Comparison of ENCODE assay signal across 25 cellular contexts in the genomic region with DNA sequence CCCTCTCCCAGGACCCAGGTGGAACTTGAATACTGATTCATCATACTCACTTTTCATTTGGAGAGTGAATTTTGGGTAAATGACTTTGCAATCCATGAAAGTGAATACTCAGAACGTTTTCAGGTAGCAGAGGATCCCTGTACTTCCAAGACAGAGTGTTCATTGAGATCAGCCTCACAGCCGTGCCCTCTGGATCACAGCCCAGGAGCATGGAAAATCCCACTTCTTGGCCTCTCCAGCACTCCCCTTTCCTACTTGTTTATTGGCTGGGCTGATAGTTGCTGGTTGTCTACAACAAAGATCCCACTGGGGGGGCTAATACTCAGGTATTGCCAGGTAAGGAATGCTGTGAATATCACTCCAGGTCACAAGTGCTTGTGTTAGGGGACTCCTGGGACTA. TPM values are rescaled to one million over a fixed set of nuclear protein-coding genes. Genes with fewer than 3 reads are reported as not detected.
DNase-seq lines count a peak whose midpoint lies in the region; ATAC-seq and TF ChIP-seq lines count a peak whose summit lies in the region.
"Had no signal": no experiment of that assay in that cellular context is flagged by ENCODE, and none has a peak within 500 bp of the region (broad histone marks: within the 10 kb centered on the region; RNA-seq: fewer than 3 reads in every experiment).

No MANE protein-coding gene starts in this region.

- no peaks in the 10 kb centered on the region for H3K79me2 ChIP-seq in PC-9 (ENCODE audit: low read depth)

- no TSS peak for BruUV-seq in PC-9 (replicated peaks; lab: Mats Ljungman, UMichigan)

- H3K4me3 ChIP-seq in testis (no peak overlapping the region), tibial artery (no peak overlapping the region), PC-9 (no peak overlapping the region)
- H3K4me3 ChIP-seq: BLaER1, K562, SJSA1 had no signal

- no peak for TF ChIP-seq POLR2A in testis (IDR thresholded peaks at IDR 0.05)

- H3K9me2 ChIP-seq in PC-9 (ENCODE audit: insufficient read depth): no peaks in the 10 kb centered on the region

- H3K9me3 ChIP-seq in testis: no peaks in the 10 kb centered on the region
- H3K9me3 ChIP-seq in tibial artery: peaks cover 0 to 10% (median 10%) of the 10 kb centered on the region in 3 donors
- H3K9me3 ChIP-seq in PC-9 (ENCODE audit: insufficient read depth, low read depth): peaks cover 5% of the 10 kb centered on the region

- POLR2A ChIA-PET in PC-9 (lab: Charles Lee; ENCODE audit: unreplicated experiment): no interaction called here

- no peaks in the 10 kb centered on the region for H3K36me3 ChIP-seq in testis (ENCODE audit: low read depth, missing control alignments)
- H3K36me3 ChIP-seq in tibial artery: no peaks in the 10 kb centered on the region
- no peaks in the 10 kb centered on the region for H3K36me3 ChIP-seq in PC-9 (ENCODE audit: low read depth)
- H3K36me3 ChIP-seq: BLaER1, SJSA1 had no signal

- H2AFZ ChIP-seq in PC-9: no peak overlapping the region

- no peak overlapping the region for H3K27ac ChIP-seq in testis
- H3K27ac ChIP-seq in tibial artery: no peak overlapping the region
- H3K27ac ChIP-seq in PC-9: no peak overlapping the region
- H3K27ac ChIP-seq: BLaER1, SJSA1 had no signal

- no peak for TF ChIP-seq CTCF in testis (IDR thresholded peaks at IDR 0.05)
- TF ChIP-seq CTCF in tibial artery (IDR thresholded peaks at IDR 0.05): no peak
- TF ChIP-seq CTCF in PC-9 (conservative IDR thresholded peaks at IDR 0.05): no peak

- no peaks in the 10 kb centered on the region for H3K27me3 ChIP-seq in testis
- H3K27me3 ChIP-seq in tibial artery: peaks cover 0 to 7% of the 10 kb centered on the region in 2 donors
- no peaks in the 10 kb centered on the region for H3K27me3 ChIP-seq in PC-9 (ENCODE audit: insufficient read depth, low read depth)
- H3K27me3 ChIP-seq: BLaER1, SJSA1 had no signal

- CTCF ChIA-PET in PC-9 (lab: Charles Lee): no interaction called here

- DNase-seq in NCI-H1048 (lab: John Stamatoyannopoulos, UW): peak; percentile 17
- peak; percentile 91 for DNase-seq in cerebellar cortex (ENCODE audit: low spot score)
- peak; percentile 32 for DNase-seq in islet precursor cell
- peak; percentile 14 for DNase-seq in testis
- DNase-seq in tibial artery: no peak
- no peak for DNase-seq in PC-9
- DNase-seq: CD4-positive, CD25-positive, alpha-beta regulatory T cell; Kasumi-1; NCI-H1105 treated with DMSO at 0.1 percent for 48 hours; NCI-H2029; NCI-H446 treated with DMSO at 0.1 percent for 48 hours; NCI-H526; NCI-H82; NK-92 treated with Interleukin-12 subunit alpha and Interleukin-12 subunit beta, amount 100 ng/mL, for 24 hours; PC-3; Right ventricle myocardium superior; RPMI8226 had no signal

- no peak for ATAC-seq in GM18519 (IDR thresholded peaks at IDR 0.05; ENCODE audit: low FRiP score, unreplicated experiment)
- ATAC-seq: K562, PC-3 had no signal

- H3K4me2 ChIP-seq in PC-9: no peak overlapping the region
- H3K4me2 ChIP-seq: BLaER1 had no signal

- intact Hi-C loops in testis (cut with DNase I; ENCODE audit: low total_unique reads): no loop called here
- intact Hi-C loops in tibial artery (cut with DNase I; ENCODE audit: low total_unique reads): loop anchor here (5.0 kb wide), 1 partner anchor 1096 kb away; no protein-coding TSS in a partner anchor
- intact Hi-C loops in PC-9 (cut with micrococcal nuclease; ENCODE audit: unreplicated experiment): loop anchor here (5.0 kb wide), 2 partner anchors 51 to 101 kb away; partner anchors contain the start of gene POLM

- H3K4me1 ChIP-seq in testis: no peaks in the 10 kb centered on the region
- H3K4me1 ChIP-seq in tibial artery: no peaks in the 10 kb centered on the region
- H3K4me1 ChIP-seq in PC-9 (replicated peaks; ENCODE audit: insufficient read depth): peaks cover 52% of the 10 kb centered on the region

- no peaks in the 10 kb centered on the region for H4K20me1 ChIP-seq in PC-9 (ENCODE audit: insufficient read depth)
- H4K20me1 ChIP-seq: BLaER1 had no signal

- WGBS in testis, 2 donors: 32 to 45% methylated on average over 2 of the region's 2 CpGs

- peaks cover 36% of the 10 kb centered on the region for H3F3A ChIP-seq in PC-9 (ENCODE audit: insufficient read depth, low read depth)

RNA-seq across cellular contexts. Expression of gene GCK, which starts 5.9 kb away (rescaled TPM):
- 1 to 10 TPM in 1 of 2 donors, under 1 TPM in 1; 0.94 to 1.2 TPM for total RNA-seq in testis
- polyA plus RNA-seq in testis (ENCODE audit: insufficient read depth, low read depth, low replicate concordance): 0.90 TPM
- not detected in 2 replicates for total RNA-seq in PC-9 (2021)
- total RNA-seq: CD4-positive, CD25-positive, alpha-beta regulatory T cell; H4; M059J; PC-3 had no signal

RNA-seq across cellular contexts. Expression of gene YKT6, which starts 17.4 kb away (rescaled TPM):
- total RNA-seq in testis (10 to 100 TPM; 66.5 to 72.3 TPM), PC-9 (2021) (109 and 142 TPM in 2 replicates)
- 85.9 TPM for polyA plus RNA-seq in testis (ENCODE audit: insufficient read depth, low read depth, low replicate concordance)

RNA-seq across cellular contexts. Expression of gene MYL7, which starts 42.3 kb away (rescaled TPM):
- total RNA-seq in testis (1 to 10 TPM; 1.5 to 1.7 TPM), PC-9 (2021) (not detected in 2 replicates)
- polyA plus RNA-seq in testis (ENCODE audit: insufficient read depth, low read depth, low replicate concordance): not detected
- total RNA-seq: CD4-positive, CD25-positive, alpha-beta regulatory T cell; Daoy; H4; K562; M059J; PC-3; SJSA1 had no signal
- polyA plus RNA-seq: AG04450; CD4-positive, CD25-positive, alpha-beta regulatory T cell; K562 had no signal

Comparison
In these comparisons a context has a peak if more than half of its experiments do, and no peak if none do; other contexts are left out.
1. DNase-seq: peak in NCI-H1048 (single experiment), cerebellar cortex (single experiment), islet precursor cell (single experiment) and testis (single experiment); none in tibial artery (0 of 2) and PC-9 (0 of 2).